26 cellular contexts compared by ENCODE assay signal in genomic region chr13:32087955-32088747, GRCh38. TPM values are rescaled to one million over a fixed set of nuclear protein-coding genes. Genes with fewer than 3 reads are reported as not detected.
DNase-seq lines count a peak whose midpoint lies in the region; ATAC-seq, FAIRE-seq and TF ChIP-seq lines count a peak whose summit lies in the region.
"Had no signal": no experiment of that assay in that cellular context is flagged by ENCODE, and none has a peak within 500 bp of the region (broad histone marks: within the 10 kb centered on the region; RNA-seq: fewer than 3 reads in every experiment).

No MANE protein-coding gene starts in this region.

- no peaks in the 10 kb centered on the region for H3K27me3 ChIP-seq in uterus
- H3K27me3 ChIP-seq: heart left ventricle, left lung, ovary, right atrium auricular region had no signal

- H3K36me3 ChIP-seq in uterus = no peaks in the 10 kb centered on the region
- H3K36me3 ChIP-seq: ovary, right atrium auricular region had no signal

- H3K4me3 ChIP-seq in uterus = no peak overlapping the region
- H3K4me3 ChIP-seq: heart left ventricle, left lung, ovary, right atrium auricular region had no signal

- FAIRE-seq in islet of Langerhans (lab: Jason Lieb, UNC) = peak; percentile 90
- FAIRE-seq: H54, HTR-8/SVneo had no signal

- intact Hi-C loops in uterus (cut with DNase I; ENCODE audit: low total_unique reads) = no loop called here

- DNase-seq in DMS153 (lab: John Stamatoyannopoulos, UW) = peak; percentile 36
- no peak for DNase-seq in DMS153 treated with DMSO at 0.1 percent for 48 hours (lab: John Stamatoyannopoulos, UW; ENCODE audit: unreplicated experiment)
- peak; percentile 2 for DNase-seq in amniotic stem cell (lab: John Stamatoyannopoulos, UW)
- DNase-seq in uterus = no peak
- DNase-seq in NCI-H1436 (lab: John Stamatoyannopoulos, UW) = no peak
- DNase-seq: 8988T; activated CD4-positive, alpha-beta T cell treated with anti-CD3 and anti-CD28 coated beads, Interleukin-2, amount 50 U/mL, for 1 hour; activated naive CD4-positive, alpha-beta T cell treated with anti-CD3 and anti-CD28 coated beads, Interleukin-2, amount 10 ng/mL, durations not matched to agents 7 days and 5 days; CD8-positive, alpha-beta T cell; heart left ventricle; Karpas-422; left lung; MV-4-11; NCI-H2227 treated with DMSO at 0.1 percent for 48 hours; NCI-H748 treated with DMSO at 0.1 percent for 48 hours; ovary; stimulated activated naive CD8-positive, alpha-beta T cell treated with anti-CD3 and anti-CD28 coated beads, Interleukin-15, Interleukin-2, amounts not matched to agents 100 U/mL and 50 U/mL, for 24 hours had no signal

- no peaks in the 10 kb centered on the region for H3K9me3 ChIP-seq in uterus
- H3K9me3 ChIP-seq: heart left ventricle, left lung, ovary, right atrium auricular region had no signal

- TF ChIP-seq POLR2A in uterus (IDR thresholded peaks at IDR 0.05) = no peak

- ATAC-seq in HG03342 (IDR thresholded peaks at IDR 0.05; ENCODE audit: unreplicated experiment) = no peak
- no peak for ATAC-seq in GM19463 (IDR thresholded peaks at IDR 0.05; ENCODE audit: unreplicated experiment)
- ATAC-seq: CD8-positive, alpha-beta T cell; left lung; natural killer cell treated with Interleukin-12 subunit alpha and Interleukin-12 subunit beta and Interleukin-15 and Interleukin-18, amount 100 ng/mL, for 72 hours; SK-N-SH treated with all-trans-retinoic acid at 6 μM for 48 hours; stimulated activated naive CD8-positive, alpha-beta T cell treated with anti-CD3 and anti-CD28 coated beads, Interleukin-15, Interleukin-2, amounts not matched to agents 100 U/mL and 50 U/mL, for 24 hours had no signal

- peak overlapping the region; percentile 57 to 64 for H3K27ac ChIP-seq in uterus
- H3K27ac ChIP-seq: epithelial cell of prostate, left lung, ovary, right atrium auricular region had no signal

- H3K4me1 ChIP-seq in uterus = peaks cover 0 to 7% of the 10 kb centered on the region in 2 donors
- H3K4me1 ChIP-seq: left lung had no signal

- no peak for TF ChIP-seq CTCF in uterus (IDR thresholded peaks at IDR 0.05)

RNA-seq across cellular contexts. Expression of gene FRY, which starts 56.6 kb away (rescaled TPM):
- total RNA-seq in uterus = 100 to 1,000 TPM in 1 of 4 donors, 10 to 100 TPM in 3; 32.0 to 111 (median 63.8) TPM

Comparison
In these comparisons a context has a peak if more than half of its experiments do, and no peak if none do; other contexts are left out.
1. DNase-seq: peak in DMS153 (single experiment) and amniotic stem cell (single experiment); none in DMS153 treated with DMSO at 0.1 percent for 48 hours (single experiment), uterus (0 of 2) and NCI-H1436 (single experiment).